Comparison of ENCODE assay signal across 9 cellular contexts in genomic region chr19:51422053-51422448, GRCh38. TPM values are rescaled to one million over a fixed set of nuclear protein-coding genes. Genes with fewer than 3 reads are reported as not detected.
DNase-seq lines count a peak whose midpoint lies in the region; ATAC-seq and TF ChIP-seq lines count a peak whose summit lies in the region.
"Had no signal": no experiment of that assay in that cellular context is flagged by ENCODE, and none has a peak within 500 bp of the region (broad histone marks: within the 10 kb centered on the region; RNA-seq: fewer than 3 reads in every experiment).

No MANE protein-coding gene starts in this region.

- H3K4me3 ChIP-seq in Caco-2 (ENCODE audit: low read depth, low read length): no peak overlapping the region
- H3K4me3 ChIP-seq in left ventricle myocardium inferior: no peak overlapping the region

- intact Hi-C loops in Caco-2 (cut with micrococcal nuclease; ENCODE audit: unreplicated experiment) (loop anchor here (1.0 kb wide), 1 partner anchor 235 kb away; no protein-coding TSS in a partner anchor), left ventricle myocardium inferior (cut with micrococcal nuclease) (no loop called here)

- peak; percentile 98 to 99 for TF ChIP-seq CTCF in Caco-2 (IDR thresholded peaks at IDR 0.05; ENCODE audit: insufficient read depth in 1 of 2, low read depth in 1 of 2, low read length in 1 of 2, severe bottlenecking in 1 of 2, unreplicated experiment in 1 of 2)
- TF ChIP-seq CTCF in left ventricle myocardium inferior (IDR thresholded peaks at IDR 0.05; ENCODE audit: borderline replicate concordance): peak; percentile 87

- H3K4me3 Mint-ChIP-seq in Caco-2 (ENCODE audit: unreplicated experiment): no peak overlapping the region
- peak overlapping the region; percentile 29 for H3K4me3 Mint-ChIP-seq in activated naive CD8-positive, alpha-beta T cell treated with anti-CD3 and anti-CD28 coated beads, Interleukin-2, amount 50 U/mL, for 24 hours
- H3K4me3 Mint-ChIP-seq: activated naive CD8-positive, alpha-beta T cell had no signal

- no peaks in the 10 kb centered on the region for H3K9me3 Mint-ChIP-seq in Caco-2 (ENCODE audit: unreplicated experiment)
- no peaks in the 10 kb centered on the region for H3K9me3 Mint-ChIP-seq in activated naive CD8-positive, alpha-beta T cell treated with anti-CD3 and anti-CD28 coated beads, Interleukin-2, amount 50 U/mL, for 24 hours

- no peaks in the 10 kb centered on the region for H3K36me3 ChIP-seq in Caco-2 (ENCODE audit: control insufficient read depth, insufficient read depth, low read length)
- H3K36me3 ChIP-seq in left ventricle myocardium inferior: no peaks in the 10 kb centered on the region

- POLR2A ChIA-PET in Caco-2 (lab: Charles Lee): no interaction called here

- ATAC-seq in activated naive CD8-positive, alpha-beta T cell treated with anti-CD3 and anti-CD28 coated beads, Interleukin-2, amount 50 U/mL, for 24 hours: peak; percentile 59
- ATAC-seq in GM19395 (IDR thresholded peaks at IDR 0.05; ENCODE audit: unreplicated experiment) (no peak), GM18907 (IDR thresholded peaks at IDR 0.05; ENCODE audit: unreplicated experiment) (no peak)

- no peak overlapping the region for H3K27ac ChIP-seq in left ventricle myocardium inferior (replicated peaks)

- no peaks in the 10 kb centered on the region for H3K4me1 ChIP-seq in Caco-2
- H3K4me1 ChIP-seq in left ventricle myocardium inferior: no peaks in the 10 kb centered on the region

- BruUV-seq in Caco-2 (replicated peaks; lab: Mats Ljungman, UMichigan): no TSS peak

- no peaks in the 10 kb centered on the region for H3K27me3 ChIP-seq in Caco-2 (replicated peaks; ENCODE audit: control insufficient read depth, insufficient read depth, low read length)
- H3K27me3 ChIP-seq in left ventricle myocardium inferior (ENCODE audit: low read depth): peaks cover 90% of the 10 kb centered on the region

- H3K9me3 ChIP-seq in Caco-2 (no peaks in the 10 kb centered on the region), left ventricle myocardium inferior (replicated peaks) (no peaks in the 10 kb centered on the region)

- H3K36me3 Mint-ChIP-seq in Caco-2 (ENCODE audit: insufficient read depth, unreplicated experiment): no peaks in the 10 kb centered on the region
- no peaks in the 10 kb centered on the region for H3K36me3 Mint-ChIP-seq in activated naive CD8-positive, alpha-beta T cell treated with anti-CD3 and anti-CD28 coated beads, Interleukin-2, amount 50 U/mL, for 24 hours (ENCODE audit: low read depth)
- H3K36me3 Mint-ChIP-seq: activated naive CD8-positive, alpha-beta T cell had no signal

- H3K27me3 Mint-ChIP-seq in Caco-2 (ENCODE audit: insufficient read depth, unreplicated experiment): peaks cover 3% of the 10 kb centered on the region
- H3K27me3 Mint-ChIP-seq in activated naive CD8-positive, alpha-beta T cell treated with anti-CD3 and anti-CD28 coated beads, Interleukin-2, amount 50 U/mL, for 24 hours: peaks cover 12% of the 10 kb centered on the region

- CTCF ChIA-PET in Caco-2 (lab: Charles Lee): interaction anchor here (0.5 to 1.9 kb wide), 10 partner anchors 9 to 356 kb away, joined by 3 to 21 read pairs (median 5); no protein-coding TSS in a partner anchor

- peak; percentile 87 to 94 for DNase-seq in Caco-2
- DNase-seq in HK-2 (ENCODE audit: unreplicated experiment): peak; percentile 93
- DNase-seq in T follicular helper cell (ENCODE audit: low read depth): peak; percentile 59
- DNase-seq in activated naive CD8-positive, alpha-beta T cell treated with anti-CD3 and anti-CD28 coated beads, Interleukin-2, amount 50 U/mL, for 24 hours: peak; percentile 98
- peak; percentile 82 for DNase-seq in left ventricle myocardium inferior
- DNase-seq in renal cortical epithelial cell (ENCODE audit: low read depth): peak; percentile 21

- no peaks in the 10 kb centered on the region for H3K4me1 Mint-ChIP-seq in Caco-2 (ENCODE audit: low read depth, unreplicated experiment)
- H3K4me1 Mint-ChIP-seq in activated naive CD8-positive, alpha-beta T cell treated with anti-CD3 and anti-CD28 coated beads, Interleukin-2, amount 50 U/mL, for 24 hours: peaks cover 41% of the 10 kb centered on the region

- no peak overlapping the region for H3K27ac Mint-ChIP-seq in Caco-2 (ENCODE audit: unreplicated experiment)
- H3K27ac Mint-ChIP-seq in activated naive CD8-positive, alpha-beta T cell treated with anti-CD3 and anti-CD28 coated beads, Interleukin-2, amount 50 U/mL, for 24 hours: peak overlapping the region; percentile 42
- H3K27ac Mint-ChIP-seq: activated naive CD8-positive, alpha-beta T cell had no signal

RNA-seq across cellular contexts. Expression of gene SIGLEC10, which starts 4.6 kb away (rescaled TPM):
- total RNA-seq in Caco-2 (2022): not detected in 2 replicates
- total RNA-seq in left ventricle myocardium inferior: 0.38 TPM
- total RNA-seq in renal cortical epithelial cell: not detected in 2 replicates

RNA-seq across cellular contexts. Expression of gene C19orf84, which starts 31.7 kb away (rescaled TPM):
- total RNA-seq in Caco-2 (2022): not detected in 2 replicates
- total RNA-seq in left ventricle myocardium inferior: not detected
- total RNA-seq in renal cortical epithelial cell: not detected in 2 replicates

RNA-seq across cellular contexts. Expression of gene LIM2, which starts 34.3 kb away (rescaled TPM):
- total RNA-seq in Caco-2 (2022) (not detected in 2 replicates), left ventricle myocardium inferior (not detected), renal cortical epithelial cell (not detected in 2 replicates)

RNA-seq across cellular contexts. Expression of gene SIGLEC8, which starts 36.2 kb away (rescaled TPM):
- total RNA-seq in Caco-2 (2022) (not detected in 2 replicates), left ventricle myocardium inferior (0.16 TPM), renal cortical epithelial cell (not detected in 2 replicates)

RNA-seq across cellular contexts. Expression of gene NKG7, which starts 49.6 kb away (rescaled TPM):
- total RNA-seq in Caco-2 (2022) (not detected in 2 replicates), left ventricle myocardium inferior (1.8 TPM), renal cortical epithelial cell (not detected in 2 replicates)

Comparison
In these comparisons a context has a peak if more than half of its experiments do, and no peak if none do; other contexts are left out.
1. DNase-seq: peak in every context shown above with its lines; median percentile 98 in activated naive CD8-positive, alpha-beta T cell treated with anti-CD3 and anti-CD28 coated beads, Interleukin-2, amount 50 U/mL, for 24 hours; 93 in HK-2; 90 in Caco-2; 82 in left ventricle myocardium inferior; 59 in T follicular helper cell; 21 in renal cortical epithelial cell.